ENCODE assay signal across 21 cellular contexts in genomic region chr11:46680815-46681214, GRCh38. TPM values are rescaled to one million over a fixed set of nuclear protein-coding genes. Genes with fewer than 3 reads are reported as not detected.
DNase-seq lines count a peak whose midpoint lies in the region; ATAC-seq, FAIRE-seq and TF ChIP-seq lines count a peak whose summit lies in the region.
"Had no signal": no experiment of that assay in that cellular context is flagged by ENCODE, and none has a peak within 500 bp of the region (broad histone marks: within the 10 kb centered on the region; RNA-seq: fewer than 3 reads in every experiment).

No MANE protein-coding gene starts in this region.

- H2AFZ ChIP-seq in IMR-90 (replicated peaks; ENCODE audit: low read length, poor library complexity) (no peak overlapping the region), H1 (ENCODE audit: low read length) (no peak overlapping the region), mammary epithelial cell (ENCODE audit: low read depth, low read length) (no peak overlapping the region)
- H2AFZ ChIP-seq: GM23338 had no signal

- H3K9me3 ChIP-seq in IMR-90 (ENCODE audit: control insufficient read depth, insufficient read depth, low read length) (no peaks in the 10 kb centered on the region), H1 (ENCODE audit: insufficient read depth in 2 of 2, low read depth in 1 of 2, low read length in 1 of 2) (no peaks in the 10 kb centered on the region), mammary epithelial cell (replicated peaks; ENCODE audit: insufficient read depth, low read length) (no peaks in the 10 kb centered on the region), stomach (no peaks in the 10 kb centered on the region)
- H3K9me3 ChIP-seq: A549 had no signal

- dilution Hi-C loops in IMR-90 (cut with HindIII; ENCODE audit: low sequenced_read_pairs, unreplicated experiment) (no loop called here), mammary epithelial cell (cut with HindIII; ENCODE audit: low sequenced_read_pairs) (no loop called here)

- H4K20me1 ChIP-seq in IMR-90 (ENCODE audit: insufficient read depth, low read length) (peaks cover 6% of the 10 kb centered on the region; the same call in 1 of the 2 replicates), H1 (replicated peaks in 1 of 2; ENCODE audit: control insufficient read depth in 1 of 2, insufficient read depth in 2 of 2, low read length in 2 of 2) (peaks cover 0 to 1% of the 10 kb centered on the region in 2 experiments), mammary epithelial cell (ENCODE audit: insufficient read depth, low read length) (no peaks in the 10 kb centered on the region)

- H3K4me1 ChIP-seq in IMR-90 (ENCODE audit: control insufficient read depth, insufficient read depth, low read length) (peaks cover 5% of the 10 kb centered on the region), H1 (replicated peaks in 1 of 4; ENCODE audit: control insufficient read depth in 3 of 4, insufficient read depth in 4 of 4, low read length in 3 of 4) (no peaks in the 10 kb centered on the region), mammary epithelial cell (ENCODE audit: insufficient read depth, low read length) (peaks cover 12% of the 10 kb centered on the region), stomach (peaks cover 6 to 33% (median 16%) of the 10 kb centered on the region in 4 donors)

- DNase-seq in IMR-90 (no peak), H1 (ENCODE audit: low read depth in 1 of 2, low spot score in 2 of 2) (no peak), posterior vena cava (ENCODE audit: low spot score) (peak; percentile 37), mammary epithelial cell (no peak), COR-L47 (lab: John Stamatoyannopoulos, UW) (no peak), stomach (no peak), mesothelial cell of epicardium (ENCODE audit: low spot score in 2 of 2, unreplicated experiment in 2 of 2) (no peak)
- DNase-seq: AML-193; CD4-positive, alpha-beta T cell; DMS153; DMS79; GDM1; H7 had no signal

- no peaks in the 10 kb centered on the region for H3K23me2 ChIP-seq in H1 (ENCODE audit: low read depth, low read length)

- no peak overlapping the region for H2BK12ac ChIP-seq in H1 (ENCODE audit: low read depth, low read length)

- no peak overlapping the region for H3K9ac ChIP-seq in IMR-90 (ENCODE audit: low read depth, low read length)
- H3K9ac ChIP-seq in H1 (replicated peaks in 1 of 4; ENCODE audit: extremely low read depth in 1 of 4, low read depth in 3 of 4, low read length in 3 of 4) = no peak overlapping the region
- H3K9ac ChIP-seq in mammary epithelial cell (ENCODE audit: insufficient read depth, low read length) = no peak overlapping the region

- no peak overlapping the region for H3K56ac ChIP-seq in IMR-90 (ENCODE audit: extremely low read depth, insufficient read depth, low read length)
- no peak overlapping the region for H3K56ac ChIP-seq in H1 (replicated peaks; ENCODE audit: insufficient read length, low read depth, low read length)

- H3K27ac ChIP-seq in IMR-90 (ENCODE audit: insufficient read depth, low read length) (no peak overlapping the region), H1 (ENCODE audit: low read depth, low read length) (no peak overlapping the region), mammary epithelial cell (ENCODE audit: insufficient read depth, low read depth, low read length) (no peak overlapping the region), stomach (no peak overlapping the region)
- H3K27ac ChIP-seq: A549, C4-2B had no signal

- H3K36me3 ChIP-seq in IMR-90 (ENCODE audit: control insufficient read depth, insufficient read depth, low read length) (peaks cover 61% of the 10 kb centered on the region), H1 (ENCODE audit: control insufficient read depth in 2 of 4, insufficient read depth in 4 of 4, low read length in 3 of 4) (peaks cover 0 to 11% (median 3%) of the 10 kb centered on the region in 4 experiments; a peak in 4 of 8 replicates), mammary epithelial cell (ENCODE audit: insufficient read depth, low read length) (peaks cover 9% of the 10 kb centered on the region), stomach (peaks cover 56 to 93% (median 91%) of the 10 kb centered on the region in 4 donors)

- no peak overlapping the region for H2BK20ac ChIP-seq in IMR-90 (ENCODE audit: low read depth, low read length)
- no peak overlapping the region for H2BK20ac ChIP-seq in H1 (ENCODE audit: low read length)

- H3K9me1 ChIP-seq in IMR-90 (ENCODE audit: insufficient read depth, low read length) = peaks cover 13% of the 10 kb centered on the region; the same call in 1 of the 2 replicates

- WGBS in IMR-90 (ENCODE audit: extremely low coverage in 2 of 2, insufficient read length in 1 of 2), 2 experiments = 93% methylated on average over 11 of the region's 22 CpGs; no CpG with 5 or more reads in 1 of the 2 experiments
- WGBS in H1 (ENCODE audit: extremely low coverage in 1 of 2, insufficient coverage in 1 of 2, insufficient read length in 1 of 2, insufficient replicate concordance in 2 of 2, low coverage in 1 of 2, low lambda C conversion rate in 2 of 2, missing lambda C conversion rate in 1 of 2), 2 experiments = 91% methylated on average over 20 of the region's 22 CpGs; no CpG with 5 or more reads in 1 of the 2 experiments
- WGBS in mammary epithelial cell (ENCODE audit: low coverage, missing lambda C conversion rate) = 99% methylated on average over 17 of the region's 22 CpGs
- WGBS in stomach, 5 donors = 89 to 93% (median 93%) methylated on average over 22 of the region's 22 CpGs

- no peak for TF ChIP-seq RAD21 in IMR-90 (IDR thresholded peaks at IDR 0.05; ENCODE audit: low read length)
- no peak for TF ChIP-seq RAD21 in H1 (IDR thresholded peaks at IDR 0.05 in 1 of 2, conservative IDR thresholded peaks at IDR 0.05 in 1 of 2; ENCODE audit: low read depth in 2 of 2, low read length in 2 of 2)

- H3K4me3 Mint-ChIP-seq in IgD-negative memory B cell = no peak overlapping the region
- H3K4me3 Mint-ChIP-seq in mesothelial cell of epicardium = no peak overlapping the region
- H3K4me3 Mint-ChIP-seq: CD4-positive, alpha-beta T cell; GM23338 had no signal

- H2BK5ac ChIP-seq in IMR-90 (ENCODE audit: low read depth, low read length, poor library complexity, severe bottlenecking) (no peak overlapping the region), H1 (ENCODE audit: low read depth, low read length) (no peak overlapping the region)

- intact Hi-C loops in IMR-90 (cut with micrococcal nuclease) = loop anchor here (10.0 kb wide), 1 partner anchor 296 kb away; the partner anchor contains the start of gene MDK
- intact Hi-C loops in posterior vena cava (cut with DNase I) = no loop called here
- intact Hi-C loops in mammary epithelial cell (cut with micrococcal nuclease) = no loop called here
- intact Hi-C loops in stomach (cut with DNase I; ENCODE audit: low total_unique reads) = no loop called here

- H2AK5ac ChIP-seq in IMR-90 (ENCODE audit: low read depth, low read length) (no peak overlapping the region), H1 (ENCODE audit: low read depth, low read length) (no peak overlapping the region)

- H3K79me2 ChIP-seq in H1 (ENCODE audit: control insufficient read depth in 1 of 2, insufficient read depth in 2 of 2, low read length in 2 of 2) (no peaks in the 10 kb centered on the region), mammary epithelial cell (ENCODE audit: insufficient read depth, low read length) (no peaks in the 10 kb centered on the region)

- POLR2A ChIA-PET in IMR-90 (lab: Charles Lee; ENCODE audit: unreplicated experiment) = no interaction called here
- POLR2A ChIA-PET in H1 (lab: Charles Lee; ENCODE audit: partially characterized antibody) = interaction anchor here (1.2 to 2.3 kb wide), 2 partner anchors 16 to 20 kb away, joined by 3 to 6 read pairs; partner anchors contain the start of genes ARHGAP1 and ZNF408

- CTCF ChIA-PET in IMR-90 (lab: Yijun Ruan, JAX) (no interaction called here), H1 (lab: Charles Lee; ENCODE audit: partially characterized antibody) (interaction anchor here (0.6 to 7.5 kb wide), 2 partner anchors 11 to 145 kb away, joined by 4 to 36 read pairs; no protein-coding TSS in a partner anchor), mammary epithelial cell (lab: Charles Lee; ENCODE audit: low non-redundant PET) (no interaction called here)

- H4K5ac ChIP-seq in IMR-90 (ENCODE audit: low read depth, low read length) (no peak overlapping the region), H1 (ENCODE audit: insufficient read length, low read depth, low read length) (no peak overlapping the region)

- ATAC-seq in IMR-90 (ENCODE audit: low read depth) = no peak
- ATAC-seq: A549, GM23338, K562 had no signal

- H4K8ac ChIP-seq in IMR-90 (ENCODE audit: low read depth in 2 of 2, low read length in 2 of 2) = no peak overlapping the region
- peak overlapping the region; percentile 25 for H4K8ac ChIP-seq in H1 (ENCODE audit: extremely low read depth, insufficient read depth, low read length)

- TF ChIP-seq CTCF in IMR-90 (conservative IDR thresholded peaks at IDR 0.05; ENCODE audit: low read depth, low read length) = no peak
- no peak for TF ChIP-seq CTCF in H1 (IDR thresholded peaks at IDR 0.05; ENCODE audit: control extremely low read depth in 1 of 3, insufficient read depth in 1 of 3, low read depth in 1 of 3, low read length in 3 of 3)
- TF ChIP-seq CTCF in mammary epithelial cell (conservative IDR thresholded peaks at IDR 0.05 in 1 of 2, IDR thresholded peaks at IDR 0.05 in 1 of 2; ENCODE audit: extremely low read depth in 1 of 2, insufficient read depth in 1 of 2, low read depth in 1 of 2, low read length in 2 of 2) = no peak
- no peak for TF ChIP-seq CTCF in stomach (IDR thresholded peaks at IDR 0.05)
- no peak for TF ChIP-seq CTCF in mesothelial cell of epicardium (IDR thresholded peaks at IDR 0.05; ENCODE audit: unreplicated experiment)

- FAIRE-seq in H1 (lab: Jason Lieb, UNC) = no peak
- FAIRE-seq: A549, GM12892, GM18507, K562 had no signal

- H3K4me1 Mint-ChIP-seq in IgD-negative memory B cell = peaks cover 9 to 12% (median 9%) of the 10 kb centered on the region in 3 donors
- peaks cover 1% of the 10 kb centered on the region for H3K4me1 Mint-ChIP-seq in mesothelial cell of epicardium

- TF ChIP-seq POLR2A in IMR-90 (IDR thresholded peaks at IDR 0.05; ENCODE audit: low read depth, low read length) = no peak
- TF ChIP-seq POLR2A in H1 (IDR thresholded peaks at IDR 0.05; ENCODE audit: control extremely low read depth in 1 of 2, low read depth in 2 of 2, low read length in 2 of 2) = no peak
- no peak for TF ChIP-seq POLR2A in stomach (IDR thresholded peaks at IDR 0.05)

- H4K91ac ChIP-seq in IMR-90 (ENCODE audit: insufficient read depth, low read depth, low read length) (no peak overlapping the region), H1 (replicated peaks; ENCODE audit: insufficient read length, low read length) (no peak overlapping the region)

- H3K4me2 ChIP-seq in IMR-90 (ENCODE audit: low read depth, low read length) (no peak overlapping the region), H1 (ENCODE audit: insufficient read depth in 1 of 2, low read depth in 2 of 2, low read length in 2 of 2) (no peak overlapping the region), mammary epithelial cell (ENCODE audit: insufficient read depth, low read depth, low read length) (no peak overlapping the region)
- H3K4me2 ChIP-seq: A549, GM23338 had no signal

- peak overlapping the region; percentile 65 for H2AK9ac ChIP-seq in IMR-90 (replicated peaks; ENCODE audit: low read depth, low read length, poor library complexity)

- TF ChIP-seq EP300 in H1 (IDR thresholded peaks at IDR 0.05; ENCODE audit: borderline replicate concordance in 1 of 2, low read depth in 2 of 2, low read length in 2 of 2) (no peak), stomach (IDR thresholded peaks at IDR 0.05) (no peak)

- H3K9me3 Mint-ChIP-seq in IgD-negative memory B cell (no peaks in the 10 kb centered on the region), mesothelial cell of epicardium (no peaks in the 10 kb centered on the region)
- H3K9me3 Mint-ChIP-seq: CD4-positive, alpha-beta T cell; GM23338 had no signal

- peak overlapping the region; percentile 46 to 70 (median 62) for H3K27ac Mint-ChIP-seq in IgD-negative memory B cell
- no peak overlapping the region for H3K27ac Mint-ChIP-seq in mesothelial cell of epicardium
- H3K27ac Mint-ChIP-seq: CD4-positive, alpha-beta T cell; GM23338 had no signal

- in situ Hi-C loops in IMR-90 (cut with MboI; ENCODE audit: low sequenced_read_pairs) (no loop called here), mammary epithelial cell (cut with MboI; ENCODE audit: low sequenced_read_pairs in 2 of 2) (no loop called here)

- no peak overlapping the region for H2BK120ac ChIP-seq in IMR-90 (ENCODE audit: low read depth, low read length)
- no peak overlapping the region for H2BK120ac ChIP-seq in H1 (replicated peaks; ENCODE audit: low read depth, low read length)

- no peak overlapping the region for H3K14ac ChIP-seq in IMR-90 (replicated peaks; ENCODE audit: low read depth, low read length)
- H3K14ac ChIP-seq in H1 (ENCODE audit: insufficient read length) = no peak overlapping the region

- no peaks in the 10 kb centered on the region for H3K27me3 Mint-ChIP-seq in IgD-negative memory B cell
- no peaks in the 10 kb centered on the region for H3K27me3 Mint-ChIP-seq in mesothelial cell of epicardium (ENCODE audit: low read depth)
- H3K27me3 Mint-ChIP-seq: CD4-positive, alpha-beta T cell had no signal

- H3K4me3 ChIP-seq in IMR-90 (ENCODE audit: insufficient read depth, low read depth, low read length) (no peak overlapping the region), H1 (ENCODE audit: extremely low read depth in 1 of 4, insufficient read depth in 2 of 4, low read depth in 3 of 4, low read length in 4 of 4) (no peak overlapping the region), mammary epithelial cell (replicated peaks in 1 of 3; ENCODE audit: insufficient read depth in 1 of 3, low read depth in 2 of 3, low read length in 3 of 3) (no peak overlapping the region), stomach (no peak overlapping the region)
- H3K4me3 ChIP-seq: A549, GM23338, K562 had no signal

- H3K79me1 ChIP-seq in IMR-90 (ENCODE audit: low read depth in 1 of 2, low read length in 2 of 2) (peaks cover 3 to 24% of the 10 kb centered on the region in 2 experiments; a peak in 3 of 4 replicates), H1 (ENCODE audit: low read depth, low read length) (no peaks in the 10 kb centered on the region)

- H3K36me3 Mint-ChIP-seq in IgD-negative memory B cell (peaks cover 2% of the 10 kb centered on the region), mesothelial cell of epicardium (peaks cover 7% of the 10 kb centered on the region)

- H3K18ac ChIP-seq in IMR-90 (ENCODE audit: low read depth, low read length) (no peak overlapping the region), H1 (ENCODE audit: extremely low read depth, low read length) (no peak overlapping the region)

- BruUV-seq in IMR-90 (replicated peaks; lab: Mats Ljungman, UMichigan) (no TSS peak), mammary epithelial cell (replicated peaks; lab: Mats Ljungman, UMichigan) (no TSS peak)

- H2BK15ac ChIP-seq in IMR-90 (ENCODE audit: low read depth, low read length) (no peak overlapping the region), H1 (ENCODE audit: low read length) (no peak overlapping the region)

- H3K27me3 ChIP-seq in IMR-90 (ENCODE audit: control insufficient read depth, insufficient read depth, low read length) (no peaks in the 10 kb centered on the region), H1 (replicated peaks in 1 of 4; ENCODE audit: control insufficient read depth in 3 of 4, extremely low read depth in 1 of 4, insufficient read depth in 3 of 4, low read length in 3 of 4) (no peaks in the 10 kb centered on the region), mammary epithelial cell (ENCODE audit: insufficient read depth, low read length) (no peaks in the 10 kb centered on the region), stomach (no peaks in the 10 kb centered on the region)

- H3K4ac ChIP-seq in IMR-90 (ENCODE audit: low read depth, low read length) (no peak overlapping the region), H1 (replicated peaks; ENCODE audit: insufficient read length, low read depth, low read length) (no peak overlapping the region)

- no peak overlapping the region for H3K23ac ChIP-seq in IMR-90 (ENCODE audit: low read depth, low read length)
- H3K23ac ChIP-seq in H1 (ENCODE audit: insufficient read length) = no peak overlapping the region

RNA-seq across cellular contexts. Expression of gene ARHGAP1, which starts 19.6 kb away (rescaled TPM):
- 28.1 and 46.6 TPM in 2 replicates for total RNA-seq in IMR-90 (2012; rRNA removed)
- polyA plus RNA-seq in IMR-90 (2012; rRNA removed) = 75.7 and 78.8 TPM in 2 replicates
- polyA plus RNA-seq in IMR-90 (2012; cell fraction: cytosol; rRNA removed) = 77.3 and 77.9 TPM in 2 replicates
- polyA plus RNA-seq in IMR-90 (2012; cell fraction: nucleus; rRNA removed; ENCODE audit: low replicate concordance) = 56.6 and 87.7 TPM in 2 replicates
- 42.6 TPM for polyA plus RNA-seq in IgD-negative memory B cell
- total RNA-seq in H1 (2021; fragmentation: NEBNext Ultra II Directional; extraction: Animal tissue kit (Norgen Biotek cat#: 25700)) = 58.8 and 63.3 TPM in 2 replicates
- 28.6 and 42.8 TPM in 2 replicates for polyA plus RNA-seq in H1 (2011; rRNA removed)
- 16.2 TPM for polyA plus RNA-seq in H1 (2011; cell fraction: cytosol; rRNA removed)
- polyA plus RNA-seq in H1 (2011; cell fraction: nucleus; rRNA removed) = 26.4 TPM
- 38.9 to 44.5 TPM (median 42.1 TPM) in 4 replicates for polyA plus RNA-seq in H1 (2012, experiment 1 of 2)
- 55.2 TPM for polyA plus RNA-seq in H1 (2012, experiment 2 of 2)
- polyA plus RNA-seq in H1 (2013, experiment 1 of 2) = 33.1 TPM
- 31.8 TPM for polyA plus RNA-seq in H1 (2013, experiment 2 of 2)
- 61.4 and 84.5 TPM in 2 replicates for polyA minus RNA-seq in H1 (2011; rRNA and poly(A)+ RNA removed)
- polyA minus RNA-seq in H1 (2011; cell fraction: cytosol; rRNA and poly(A)+ RNA removed) = 34.3 TPM
- 22.8 TPM for polyA minus RNA-seq in H1 (2011; cell fraction: nucleus; rRNA and poly(A)+ RNA removed)
- 100 to 1,000 TPM; 265 to 283 TPM for total RNA-seq in posterior vena cava
- total RNA-seq in mammary epithelial cell = 100 to 1,000 TPM in 1 of 2 donors, 10 to 100 TPM in 1; 57.2 to 123 TPM
- polyA plus RNA-seq in mammary epithelial cell = 25.5 TPM
- 162 TPM for polyA minus RNA-seq in mammary epithelial cell
- total RNA-seq in stomach = 10 to 100 TPM; 21.1 to 82.9 (median 35.6) TPM
- 10 to 100 TPM; 21.2 to 29.3 (median 28.0) TPM for polyA plus RNA-seq in stomach
- 48.3 to 49.4 TPM (median 48.7 TPM) in 3 replicates for total RNA-seq in mesothelial cell of epicardium

RNA-seq across cellular contexts. Expression of gene ZNF408, which starts 20.0 kb away (rescaled TPM):
- total RNA-seq in IMR-90 (2012; rRNA removed) = 9.5 and 10.3 TPM in 2 replicates
- 10.4 and 11.1 TPM in 2 replicates for polyA plus RNA-seq in IMR-90 (2012; rRNA removed)
- 5.4 and 8.6 TPM in 2 replicates for polyA plus RNA-seq in IMR-90 (2012; cell fraction: cytosol; rRNA removed)
- 16.7 and 32.2 TPM in 2 replicates for polyA plus RNA-seq in IMR-90 (2012; cell fraction: nucleus; rRNA removed; ENCODE audit: low replicate concordance)
- 12.4 TPM for polyA plus RNA-seq in IgD-negative memory B cell
- 10.7 and 11.0 TPM in 2 replicates for total RNA-seq in H1 (2021; fragmentation: NEBNext Ultra II Directional; extraction: Animal tissue kit (Norgen Biotek cat#: 25700))
- 11.0 and 16.9 TPM in 2 replicates for polyA plus RNA-seq in H1 (2011; rRNA removed)
- 10.9 TPM for polyA plus RNA-seq in H1 (2011; cell fraction: cytosol; rRNA removed)
- polyA plus RNA-seq in H1 (2011; cell fraction: nucleus; rRNA removed) = 15.5 TPM
- polyA plus RNA-seq in H1 (2012, experiment 1 of 2) = 6.9 to 10.3 TPM (median 9.8 TPM) in 4 replicates
- polyA plus RNA-seq in H1 (2012, experiment 2 of 2) = 10.6 TPM
- 6.4 TPM for polyA plus RNA-seq in H1 (2013, experiment 1 of 2)
- 5.3 TPM for polyA plus RNA-seq in H1 (2013, experiment 2 of 2)
- polyA minus RNA-seq in H1 (2011; rRNA and poly(A)+ RNA removed) = 6.8 and 9.3 TPM in 2 replicates
- 12.5 TPM for polyA minus RNA-seq in H1 (2011; cell fraction: cytosol; rRNA and poly(A)+ RNA removed)
- polyA minus RNA-seq in H1 (2011; cell fraction: nucleus; rRNA and poly(A)+ RNA removed) = 14.9 TPM
- total RNA-seq in posterior vena cava = 1 to 10 TPM; 5.4 to 5.7 TPM
- 10 to 100 TPM; 12.6 to 15.2 TPM for total RNA-seq in mammary epithelial cell
- polyA plus RNA-seq in mammary epithelial cell = 7.2 TPM
- polyA minus RNA-seq in mammary epithelial cell = 5.7 TPM
- 10 to 100 TPM in 2 of 5 donors, 1 to 10 TPM in 3; 5.5 to 14.6 (median 6.5) TPM for total RNA-seq in stomach
- 1 to 10 TPM; 7.2 to 8.6 (median 7.6) TPM for polyA plus RNA-seq in stomach
- 15.3 to 16.2 TPM (median 15.7 TPM) in 3 replicates for total RNA-seq in mesothelial cell of epicardium

RNA-seq across cellular contexts. Expression of gene F2, which starts 38.2 kb away (rescaled TPM):
- total RNA-seq in IMR-90 (2012; rRNA removed) (not detected in 2 replicates), posterior vena cava (not detected), mammary epithelial cell (not detected), stomach (under 1 TPM in 1 of 5 donors, not detected in 4; 0.92 TPM), mesothelial cell of epicardium (0.18 TPM in 1 of 3 replicates, not detected in the others)
- polyA plus RNA-seq in IMR-90 (2012; rRNA removed) (not detected in 2 replicates), IgD-negative memory B cell (not detected), H1 (2011; rRNA removed) (0.11 and 0.25 TPM in 2 replicates), mammary epithelial cell (0.03 TPM), stomach (under 1 TPM in 2 of 3 donors, not detected in 1; 0.19 to 0.33 TPM)
- 0.02 TPM in 2 replicates for polyA plus RNA-seq in IMR-90 (2012; cell fraction: cytosol; rRNA removed)
- 0.16 and 0.70 TPM in 2 replicates for polyA plus RNA-seq in IMR-90 (2012; cell fraction: nucleus; rRNA removed; ENCODE audit: low replicate concordance)
- total RNA-seq in H1 (2021; fragmentation: NEBNext Ultra II Directional; extraction: Animal tissue kit (Norgen Biotek cat#: 25700)) = not detected in 2 replicates
- polyA plus RNA-seq in H1 (2011; cell fraction: cytosol; rRNA removed) = 0.25 TPM
- polyA plus RNA-seq in H1 (2011; cell fraction: nucleus; rRNA removed) = 0.74 TPM
- polyA plus RNA-seq in H1 (2012, experiment 1 of 2) = 0.13 to 0.25 TPM (median 0.19 TPM) in 3 of 4 replicates, not detected in the other
- 0.13 TPM for polyA plus RNA-seq in H1 (2012, experiment 2 of 2)
- polyA plus RNA-seq in H1 (2013, experiment 1 of 2) = 0.02 TPM
- 0.06 TPM for polyA plus RNA-seq in H1 (2013, experiment 2 of 2)
- 0.28 TPM in 1 of 2 replicates, not detected in the other for polyA minus RNA-seq in H1 (2011; rRNA and poly(A)+ RNA removed)
- polyA minus RNA-seq in H1 (2011; cell fraction: cytosol; rRNA and poly(A)+ RNA removed) = not detected
- not detected for polyA minus RNA-seq in H1 (2011; cell fraction: nucleus; rRNA and poly(A)+ RNA removed)
- not detected for polyA minus RNA-seq in mammary epithelial cell
- total RNA-seq: CD4-positive, alpha-beta T cell; Daoy; H7 had no signal
- polyA plus RNA-seq: GM23338, K562 had no signal
